3 cellular contexts compared by ENCODE assay signal in genomic region chr14:99986416-99986815, GRCh38.
TF ChIP-seq lines count a peak whose summit lies in the region.

No MANE protein-coding gene starts in this region.

TF ChIP-seq in SK-N-SH, 30 proteins besides CTCF, POLR2A, EP300 and RAD21 (continued from another document):
- no peak for TF ChIP-seq PBX3 (IDR thresholded peaks at IDR 0.05)

TF ChIP-seq in SK-N-SH treated with all-trans-retinoic acid at 6 μM for 48 hours, 23 proteins besides CTCF, POLR2A, EP300 and RAD21 (continued from another document):
- TF ChIP-seq TSHZ2 (CRISPR knock-in tag; IDR thresholded peaks at IDR 0.05) = no peak
- no peak for TF ChIP-seq CREB5 (CRISPR knock-in tag; IDR thresholded peaks at IDR 0.05; ENCODE audit: low read depth)
- TF ChIP-seq ARNTL (CRISPR knock-in tag; IDR thresholded peaks at IDR 0.05; ENCODE audit: borderline replicate concordance, low read depth) = no peak
- no peak for TF ChIP-seq ZNF70 (CRISPR knock-in tag; IDR thresholded peaks at IDR 0.05)
- no peak for TF ChIP-seq ZNF8 (CRISPR knock-in tag; IDR thresholded peaks at IDR 0.05)
- no peak for TF ChIP-seq BACH2 (CRISPR knock-in tag; IDR thresholded peaks at IDR 0.05; ENCODE audit: borderline replicate concordance)
- TF ChIP-seq PATZ1 (CRISPR knock-in tag; IDR thresholded peaks at IDR 0.05; ENCODE audit: borderline replicate concordance) = no peak
- no peak for TF ChIP-seq GLIS3 (CRISPR knock-in tag; IDR thresholded peaks at IDR 0.05)
- no peak for TF ChIP-seq ZFP3 (CRISPR knock-in tag; IDR thresholded peaks at IDR 0.05)
- TF ChIP-seq PPARA (CRISPR knock-in tag; IDR thresholded peaks at IDR 0.05; ENCODE audit: borderline replicate concordance) = no peak

TF ChIP-seq in IMR-90, 13 proteins besides CTCF, POLR2A, EP300 and RAD21 (continued from another document):
- TF ChIP-seq MXI1 (IDR thresholded peaks at IDR 0.05; ENCODE audit: borderline replicate concordance, low read depth, low read length) (no peak), RFX5 (IDR thresholded peaks at IDR 0.05; ENCODE audit: low read depth, low read length) (no peak), CHD1 (IDR thresholded peaks at IDR 0.05; ENCODE audit: low read depth, low read length) (no peak), CEBPB (IDR thresholded peaks at IDR 0.05; ENCODE audit: low read depth, low read length) (no peak), SMC3 (IDR thresholded peaks at IDR 0.05; ENCODE audit: low read depth, low read length) (no peak), FOS (IDR thresholded peaks at IDR 0.05; ENCODE audit: low read depth, low read length) (no peak), MAFK (IDR thresholded peaks at IDR 0.05; ENCODE audit: low read depth, low read length) (no peak), RCOR1 (IDR thresholded peaks at IDR 0.05; ENCODE audit: insufficient replicate concordance, low read length) (no peak), NFE2L2 (IDR thresholded peaks at IDR 0.05; ENCODE audit: low read depth, low read length) (no peak), BHLHE40 (IDR thresholded peaks at IDR 0.05; ENCODE audit: low read depth, low read length) (no peak), ELK1 (IDR thresholded peaks at IDR 0.05; ENCODE audit: borderline replicate concordance, low read depth, low read length) (no peak)
